ENCODE assay signal across 8 cellular contexts in the genomic region with DNA sequence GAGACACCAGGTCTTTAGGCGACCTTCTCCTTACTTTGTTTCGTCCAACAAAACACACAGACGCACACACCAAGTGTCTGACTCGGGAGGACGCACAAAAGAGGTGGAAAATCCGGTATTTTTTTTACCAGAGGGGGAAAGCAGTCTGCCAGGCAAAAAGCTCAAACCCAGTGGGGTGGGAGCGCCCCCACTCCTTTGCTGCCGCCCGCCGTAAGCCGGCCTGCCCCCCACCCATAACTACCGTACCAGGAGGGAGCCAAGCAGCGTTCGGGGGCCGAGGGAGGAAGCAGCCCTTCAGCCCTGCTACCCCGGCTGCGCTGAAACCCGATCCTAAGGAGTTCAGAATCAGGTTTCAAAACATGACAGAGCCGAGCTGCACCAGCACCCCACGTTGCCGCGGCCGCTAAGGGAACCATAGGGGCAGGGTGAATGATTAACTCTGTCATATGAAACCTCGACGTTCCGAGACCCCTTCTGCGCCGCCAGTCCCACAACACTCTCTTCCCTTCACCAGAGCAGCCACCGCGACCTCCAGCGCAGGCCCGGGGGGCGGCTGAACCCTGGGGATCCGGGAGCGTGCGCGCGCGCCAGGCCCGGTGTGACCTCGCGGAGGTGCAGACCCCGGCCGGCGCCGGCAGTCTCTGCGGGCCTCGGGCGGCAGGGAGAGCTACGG. TPM values are rescaled to one million over a fixed set of nuclear protein-coding genes. Genes with fewer than 3 reads are reported as not detected.
DNase-seq lines count a peak whose midpoint lies in the region; ATAC-seq, FAIRE-seq and TF ChIP-seq lines count a peak whose summit lies in the region.

No MANE protein-coding gene starts in this region.

- H3K9ac ChIP-seq in mucosa of rectum (ENCODE audit: low read depth in 1 of 2, low read length in 2 of 2): peak overlapping the region in 1 of 2 donors; percentile 30

- 0 to 3% methylated on average over 31 to 44 of the region's 50 CpGs for WGBS in tibial nerve, 2 donors

- H3K27ac ChIP-seq in VCaP (peak overlapping the region; percentile 81), mucosa of rectum (ENCODE audit: low read depth in 2 of 2, low read length in 2 of 2) (no peak overlapping the region), tibial nerve (peak overlapping the region in 1 of 4 donors; percentile 17)
- no peak overlapping the region for H3K27ac ChIP-seq in effector memory CD4-positive, alpha-beta T cell (ENCODE audit: insufficient read depth, low read length, poor library complexity, severe bottlenecking)

- DNase-seq in AG08395 (ENCODE audit: low spot score) (peak; percentile 44), GM19239 (ENCODE audit: insufficient read length, low spot score) (no peak), NAMALWA (ENCODE audit: low spot score) (peak; percentile 39), tibial nerve (ENCODE audit: low spot score in 2 of 2) (no peak)
- DNase-seq in effector memory CD4-positive, alpha-beta T cell: no peak

- no peak for ATAC-seq in HG03571 (IDR thresholded peaks at IDR 0.05; ENCODE audit: unreplicated experiment)

- no peaks in the 10 kb centered on the region for H3K9me3 ChIP-seq in effector memory CD4-positive, alpha-beta T cell (ENCODE audit: control insufficient read depth, low read length)
- H3K9me3 ChIP-seq in mucosa of rectum (ENCODE audit: control insufficient read depth in 2 of 2, low read length in 2 of 2) (no peaks in the 10 kb centered on the region), tibial nerve (no peaks in the 10 kb centered on the region)

- H3K4me1 ChIP-seq in effector memory CD4-positive, alpha-beta T cell (ENCODE audit: control insufficient read depth, insufficient read depth, low read length, poor library complexity, severe bottlenecking): peaks cover 27% of the 10 kb centered on the region
- H3K4me1 ChIP-seq in mucosa of rectum (ENCODE audit: control insufficient read depth in 2 of 2, insufficient read depth in 2 of 2, low read length in 2 of 2) (peaks cover 16 to 19% of the 10 kb centered on the region in 2 donors), tibial nerve (peaks cover 0 to 32% (median 23%) of the 10 kb centered on the region in 4 donors)

- FAIRE-seq in GM19239 (lab: Jason Lieb, UNC): peak; percentile 80

- TF ChIP-seq EP300 in tibial nerve (IDR thresholded peaks at IDR 0.05): no peak

- H3K27me3 ChIP-seq in effector memory CD4-positive, alpha-beta T cell (replicated peaks; ENCODE audit: control insufficient read depth, insufficient read depth, low read length, poor library complexity, severe bottlenecking): peaks cover 43% of the 10 kb centered on the region
- H3K27me3 ChIP-seq in mucosa of rectum (ENCODE audit: control insufficient read depth in 2 of 2, insufficient read depth in 2 of 2, low read length in 2 of 2): peaks cover 37 to 43% of the 10 kb centered on the region in 2 donors
- H3K27me3 ChIP-seq in tibial nerve: peaks cover 0 to 93% of the 10 kb centered on the region in 2 donors

- TF ChIP-seq CTCF in VCaP (conservative IDR thresholded peaks at IDR 0.05): no peak
- no peak for TF ChIP-seq CTCF in tibial nerve (IDR thresholded peaks at IDR 0.05)

- H3K4me3 ChIP-seq in effector memory CD4-positive, alpha-beta T cell (ENCODE audit: insufficient read depth, low read depth, low read length, poor library complexity, severe bottlenecking): peak overlapping the region; percentile 75
- H3K4me3 ChIP-seq in mucosa of rectum (ENCODE audit: low read length in 2 of 2) (peak overlapping the region; percentile 56 to 77), tibial nerve (peak overlapping the region; percentile 47 to 88 (median 72))

- TF ChIP-seq POLR2A in tibial nerve (IDR thresholded peaks at IDR 0.05): no peak

- H3K36me3 ChIP-seq in effector memory CD4-positive, alpha-beta T cell (ENCODE audit: control insufficient read depth, insufficient read depth, low read length): no peaks in the 10 kb centered on the region
- H3K36me3 ChIP-seq in mucosa of rectum (ENCODE audit: control insufficient read depth in 2 of 2, insufficient read depth in 2 of 2, low read length in 2 of 2): no peaks in the 10 kb centered on the region
- no peaks in the 10 kb centered on the region for H3K36me3 ChIP-seq in tibial nerve

RNA-seq across cellular contexts. Expression of a gene that starts 1.9 kb away (rescaled TPM):
- 1 to 10 TPM; 2.6 to 8.2 (median 4.7) TPM for total RNA-seq in tibial nerve

RNA-seq across cellular contexts. Expression of a gene that starts 12.3 kb away (rescaled TPM):
- total RNA-seq in tibial nerve: 10 to 100 TPM; 32.4 to 48.9 (median 44.6) TPM

Comparison
In these comparisons a context has a peak if more than half of its experiments do, and no peak if none do; other contexts are left out.
1. DNase-seq: peak in AG08395 (single experiment) and NAMALWA (single experiment); none in GM19239 (single experiment), effector memory CD4-positive, alpha-beta T cell (0 of 3) and tibial nerve (0 of 2).
2. Peak in every context shown above with its lines, with median percentiles within 50 percentile points of each other: H3K4me3 ChIP-seq.